In the genomic region with DNA sequence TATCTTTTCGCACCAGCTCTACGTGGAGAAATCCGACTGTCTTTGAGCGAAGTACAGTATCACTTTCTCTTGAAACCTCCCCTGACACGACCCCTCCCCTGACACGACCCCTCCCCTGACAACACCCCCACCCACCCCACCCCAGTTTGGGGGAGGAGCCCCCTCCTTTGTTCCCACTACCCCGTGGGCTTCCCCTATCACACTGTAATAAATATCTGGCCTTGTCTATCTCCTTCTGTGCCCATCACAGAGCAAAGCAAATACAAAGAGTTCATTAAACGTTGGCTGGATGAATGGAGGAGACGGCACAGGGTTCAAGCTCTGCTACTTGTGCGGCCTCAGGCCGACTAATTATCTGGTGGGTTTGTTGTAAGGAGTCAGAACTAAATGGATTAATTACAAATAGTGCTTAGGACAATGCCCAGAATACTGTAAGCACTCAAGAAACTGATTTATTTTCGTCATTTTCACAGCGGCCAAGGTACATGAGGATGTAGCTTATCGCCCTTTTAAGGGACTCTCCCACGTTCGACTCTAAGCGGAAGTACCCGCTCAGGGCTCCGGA, we compare ENCODE assay signal across 8 cellular contexts. TPM values are rescaled to one million over a fixed set of nuclear protein-coding genes. Genes with fewer than 3 reads are reported as not detected.
A peak's percentile ranks its signal among the peaks of the same experiment; 100 is the strongest.
DNase-seq lines count a peak whose midpoint lies in the region; FAIRE-seq and TF ChIP-seq lines count a peak whose summit lies in the region.

No MANE protein-coding gene starts in this region.

- FAIRE-seq in frontal cortex (lab: Jason Lieb, UNC): no peak

- WGBS in ovary, 3 donors: 1 to 2% (median 2%) methylated on average over 18 to 19 of the region's 19 CpGs

- peak; percentile 22 for DNase-seq in NCI-H748 (lab: John Stamatoyannopoulos, UW; ENCODE audit: unreplicated experiment)
- no peak for DNase-seq in NCI-H748 treated with DMSO at 0.1 percent for 48 hours (lab: John Stamatoyannopoulos, UW)
- DNase-seq in RWPE1 (ENCODE audit: low spot score): no peak
- no peak for DNase-seq in epithelial cell of proximal tubule (ENCODE audit: low read depth)
- peak in 1 of 5 donors; percentile 45 for DNase-seq in ovary
- DNase-seq in mesenteric fat pad (ENCODE audit: low spot score): no peak
- no peak for DNase-seq in frontal cortex (ENCODE audit: low spot score in 2 of 2)
- DNase-seq in NCI-H187 (lab: John Stamatoyannopoulos, UW): no peak

- TF ChIP-seq POLR2A in ovary (IDR thresholded peaks at IDR 0.05): no peak

- peak overlapping the region; percentile 96 for H3K27ac ChIP-seq in RWPE1
- peak overlapping the region; percentile 64 to 96 for H3K27ac ChIP-seq in ovary

- H3K9me3 ChIP-seq in ovary: no peaks in the 10 kb centered on the region

- intact Hi-C loops in ovary (cut with DNase I): no loop called here

- no peaks in the 10 kb centered on the region for H3K36me3 ChIP-seq in ovary

- CTCF ChIA-PET in RWPE1 (lab: Yijun Ruan, JAX): interaction anchor here (0.6 to 0.7 kb wide), 2 partner anchors 80 to 210 kb away, joined by 3 to 6 read pairs; no protein-coding TSS in a partner anchor

- no peaks in the 10 kb centered on the region for H3K27me3 ChIP-seq in ovary

- POLR2A ChIA-PET in RWPE1 (lab: Yijun Ruan, JAX; ENCODE audit: low non-redundant PET): interaction anchor here (0.6 to 1.0 kb wide), 3 partner anchors 63 to 197 kb away, joined by 3 to 7 read pairs (median 3); a partner anchor contains a TSS

- TF ChIP-seq CTCF in RWPE1 (conservative IDR thresholded peaks at IDR 0.05; ENCODE audit: low read depth): no peak
- TF ChIP-seq CTCF in epithelial cell of proximal tubule (conservative IDR thresholded peaks at IDR 0.05; ENCODE audit: low read depth, low read length): no peak
- no peak for TF ChIP-seq CTCF in ovary (IDR thresholded peaks at IDR 0.05)

- H3K4me3 ChIP-seq in epithelial cell of proximal tubule (ENCODE audit: low read depth, low read length) (peak overlapping the region; percentile 67), ovary (peak overlapping the region; percentile 78)

- peaks cover 4% of the 10 kb centered on the region for H3K4me1 ChIP-seq in ovary (ENCODE audit: insufficient read depth)

- TF ChIP-seq EP300 in ovary (IDR thresholded peaks at IDR 0.05): no peak

RNA-seq across cellular contexts. Expression of a gene that starts 0.6 kb away (rescaled TPM):
- total RNA-seq in epithelial cell of proximal tubule (43.8 and 49.6 TPM in 2 replicates), ovary (10 to 100 TPM; 36.8 to 64.7 (median 49.6) TPM), mesenteric fat pad (47.3 TPM), frontal cortex (34.2 TPM)
- polyA plus RNA-seq in ovary: 10 to 100 TPM; 24.1 to 41.9 TPM

RNA-seq across cellular contexts. Expression of a gene that starts 28.1 kb away (rescaled TPM):
- total RNA-seq in epithelial cell of proximal tubule (not detected in 2 replicates), ovary (1 to 10 TPM in 2 of 7 donors, not detected in 5; 1.7 to 2.6 TPM), mesenteric fat pad (0.84 TPM), frontal cortex (not detected)
- 1 to 10 TPM in 1 of 2 donors, under 1 TPM in 1; 0.35 to 2.6 TPM for polyA plus RNA-seq in ovary

RNA-seq across cellular contexts. Expression of a gene that starts 31.5 kb away (rescaled TPM):
- 15.1 and 25.0 TPM in 2 replicates for total RNA-seq in epithelial cell of proximal tubule
- 10 to 100 TPM in 4 of 7 donors, 1 to 10 TPM in 3; 2.0 to 13.3 (median 10.9) TPM for total RNA-seq in ovary
- 1 to 10 TPM; 4.5 to 5.5 TPM for polyA plus RNA-seq in ovary
- total RNA-seq in mesenteric fat pad: 15.0 TPM
- total RNA-seq in frontal cortex: 0.82 TPM

RNA-seq across cellular contexts. Expression of a gene that starts 47.7 kb away (rescaled TPM):
- 102 and 110 TPM in 2 replicates for total RNA-seq in epithelial cell of proximal tubule
- total RNA-seq in ovary: 100 to 1,000 TPM in 2 of 7 donors, 10 to 100 TPM in 5; 25.6 to 125 (median 89.7) TPM
- 10 to 100 TPM in 1 of 2 donors, 1 to 10 TPM in 1; 3.4 to 41.3 TPM for polyA plus RNA-seq in ovary
- 102 TPM for total RNA-seq in mesenteric fat pad
- 1.6 TPM for total RNA-seq in frontal cortex

RNA-seq across cellular contexts. Expression of a gene that starts 50.5 kb away (rescaled TPM):
- total RNA-seq in epithelial cell of proximal tubule: 21.0 and 42.3 TPM in 2 replicates
- 10 to 100 TPM in 6 of 7 donors, 1 to 10 TPM in 1; 9.1 to 15.9 (median 12.7) TPM for total RNA-seq in ovary
- 10 to 100 TPM in 1 of 2 donors, 1 to 10 TPM in 1; 8.1 to 13.3 TPM for polyA plus RNA-seq in ovary
- total RNA-seq in mesenteric fat pad: 8.5 TPM
- total RNA-seq in frontal cortex: 44.0 TPM
